In the genomic region with DNA sequence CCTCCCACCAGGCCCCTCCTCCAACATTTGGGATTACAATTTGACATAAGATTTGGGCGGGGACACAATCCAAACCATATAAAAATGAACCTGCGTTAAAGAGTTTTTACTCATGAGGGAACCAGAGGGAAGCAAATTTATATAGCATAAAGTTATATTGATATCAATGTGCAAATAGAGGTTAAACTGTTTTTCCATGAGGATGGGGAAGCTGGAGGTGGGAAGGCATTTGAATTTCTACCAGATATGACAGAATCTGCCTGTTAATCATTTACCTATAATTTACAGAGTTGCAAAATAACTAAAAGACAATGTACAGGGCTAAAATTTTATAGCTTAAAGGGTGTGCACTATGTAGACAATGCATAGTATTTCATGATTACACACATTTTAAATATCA, we compare ENCODE assay signal across 35 cellular contexts.
"Had no signal": no experiment of that assay in that cellular context is flagged by ENCODE, and none has a peak within 500 bp of the region (broad histone marks: within the 10 kb centered on the region; RNA-seq: fewer than 3 reads in every experiment).

No MANE protein-coding gene starts in this region.

- H3K4me3 ChIP-seq: MG63 had no signal

- H3K27ac ChIP-seq: KMS-11 had no signal

- H3K9ac ChIP-seq: KMS-11 had no signal

- H3K9me3 ChIP-seq: MG63 had no signal

- DNase-seq: Karpas-422, Kasumi-1, KG1, MG63, MM.1S, MV-4-11, NCI-H1048, NCI-H1092, NCI-H1092 treated with DMSO at 0.1 percent for 48 hours, NCI-H1105, NCI-H1105 treated with DMSO at 0.1 percent for 48 hours, NCI-H1417, NCI-H1417 treated with DMSO at 0.1 percent for 48 hours, NCI-H1436, NCI-H1436 treated with DMSO at 0.1 percent for 48 hours, NCI-H146, NCI-H1694, NCI-H1694 treated with DMSO at 0.1 percent for 48 hours, NCI-H187, NCI-H187 treated with DMSO at 0.1 percent for 48 hours, NCI-H1930, NCI-H2029, NCI-H2029 treated with DMSO at 0.1 percent for 48 hours, NCI-H2081, NCI-H2081 treated with DMSO at 0.1 percent for 48 hours, NCI-H2107, NCI-H2171, NCI-H2171 treated with DMSO at 0.1 percent for 48 hours, NCI-H2227 treated with DMSO at 0.1 percent for 48 hours, NCI-H226, NCI-H345, NCI-H446, NCI-H446 treated with DMSO at 0.1 percent for 48 hours, NCI-H510A had no signal

- H3K36me3 ChIP-seq: MG63 had no signal

- H3K27me3 ChIP-seq: MG63 had no signal
